16 cellular contexts compared by ENCODE assay signal in the genomic region with DNA sequence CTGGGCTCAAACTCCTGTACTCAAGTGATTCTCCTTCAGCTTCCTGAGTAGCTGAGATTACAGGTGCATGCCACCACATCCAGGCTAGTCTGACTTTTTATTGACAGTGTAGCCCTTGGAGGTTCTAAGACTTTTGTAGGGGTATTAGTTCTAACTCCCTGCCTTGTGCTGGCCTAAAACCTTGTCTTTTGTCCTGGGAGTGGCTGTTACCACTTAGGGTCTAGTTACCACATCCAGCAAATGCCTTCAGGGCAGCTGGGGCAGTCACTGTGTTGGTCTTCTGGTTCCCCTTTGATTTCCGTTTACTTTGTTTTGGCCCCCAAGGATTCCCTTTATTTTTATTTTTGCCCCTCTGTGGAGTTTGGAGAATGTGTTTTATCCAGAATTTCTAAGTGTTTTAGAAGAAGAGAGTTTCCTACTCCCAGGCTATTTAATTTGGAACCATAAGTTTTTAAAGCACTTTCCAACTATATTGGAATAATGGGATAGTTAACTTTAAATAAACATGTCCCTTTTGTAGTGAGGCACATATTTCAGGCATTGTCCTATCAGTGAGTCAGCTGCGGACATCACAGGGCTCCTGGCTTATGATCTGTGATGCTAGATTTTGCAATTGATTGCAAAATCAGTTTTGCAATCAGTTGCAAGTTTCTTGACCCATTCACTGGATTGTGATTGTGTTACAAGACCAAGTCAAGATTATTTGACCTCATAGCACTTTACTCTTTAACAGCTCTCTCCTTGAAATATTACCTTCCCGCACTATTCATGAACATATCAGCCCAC. TPM values are rescaled to one million over a fixed set of nuclear protein-coding genes. Genes with fewer than 3 reads are reported as not detected.
DNase-seq lines count a peak whose midpoint lies in the region; ATAC-seq and TF ChIP-seq lines count a peak whose summit lies in the region.
"Had no signal": no experiment of that assay in that cellular context is flagged by ENCODE, and none has a peak within 500 bp of the region (broad histone marks: within the 10 kb centered on the region; RNA-seq: fewer than 3 reads in every experiment).

No MANE protein-coding gene starts in this region.

- H3K36me3 ChIP-seq in MM.1S (replicated peaks; ENCODE audit: insufficient read depth, low read length) (no peaks in the 10 kb centered on the region), Karpas-422 (ENCODE audit: insufficient read depth, low read length) (no peaks in the 10 kb centered on the region)

- H3K4me1 Mint-ChIP-seq in CD14-positive monocyte = peaks cover 53% of the 10 kb centered on the region
- no peaks in the 10 kb centered on the region for H3K4me1 Mint-ChIP-seq in activated naive CD8-positive, alpha-beta T cell treated with anti-CD3 and anti-CD28 coated beads for 36 hours
- H3K4me1 Mint-ChIP-seq: activated CD8-positive, alpha-beta memory T cell treated with anti-CD3 and anti-CD28 coated beads, Interleukin-2, amount 10 ng/mL, durations not matched to agents 7 days and 5 days; activated naive CD8-positive, alpha-beta T cell treated with anti-CD3 and anti-CD28 coated beads, Interleukin-2, amount 10 ng/mL, durations not matched to agents 7 days and 5 days had no signal

- intact Hi-C loops in CD14-positive monocyte (cut with micrococcal nuclease) = loop anchor here in 1 of 2 donors (10.0 kb wide), 1 partner anchor 166 kb away; no protein-coding TSS in a partner anchor

- H3K27ac Mint-ChIP-seq in CD14-positive monocyte = peak overlapping the region; percentile 94 to 98 (median 95)
- H3K27ac Mint-ChIP-seq in activated naive CD8-positive, alpha-beta T cell treated with anti-CD3 and anti-CD28 coated beads for 36 hours = no peak overlapping the region
- H3K27ac Mint-ChIP-seq: activated CD8-positive, alpha-beta memory T cell treated with anti-CD3 and anti-CD28 coated beads, Interleukin-2, amount 10 ng/mL, durations not matched to agents 7 days and 5 days; activated naive CD8-positive, alpha-beta T cell treated with anti-CD3 and anti-CD28 coated beads, Interleukin-2, amount 10 ng/mL, durations not matched to agents 7 days and 5 days; type B pancreatic cell had no signal

- H3K9me3 Mint-ChIP-seq in CD14-positive monocyte = peaks cover 0 to 3% (median 0%) of the 10 kb centered on the region in 7 donors
- H3K9me3 Mint-ChIP-seq in activated naive CD8-positive, alpha-beta T cell treated with anti-CD3 and anti-CD28 coated beads for 36 hours = no peaks in the 10 kb centered on the region
- H3K9me3 Mint-ChIP-seq: type B pancreatic cell had no signal

- peak; percentile 37 for ATAC-seq in esophagus mucosa
- ATAC-seq in omental fat pad (ENCODE audit: low FRiP score) = peak; percentile 80
- ATAC-seq: activated CD8-positive, alpha-beta memory T cell treated with anti-CD3 and anti-CD28 coated beads, Interleukin-2, amount 10 ng/mL, durations not matched to agents 7 days and 5 days; Panc1 had no signal

- DNase-seq in CD14-positive monocyte (ENCODE audit: low spot score) = peak; percentile 83
- peak; percentile 83 to 87 for DNase-seq in NOMO-1 (lab: John Stamatoyannopoulos, UW; ENCODE audit: unreplicated experiment in 2 of 2)
- DNase-seq in omental fat pad (ENCODE audit: low spot score) = no peak
- no peak for DNase-seq in activated naive CD8-positive, alpha-beta T cell treated with anti-CD3 and anti-CD28 coated beads for 36 hours
- DNase-seq in MM.1S = no peak
- DNase-seq in germinal center (ENCODE audit: low spot score) = no peak
- DNase-seq in Karpas-422 = no peak
- DNase-seq: activated CD8-positive, alpha-beta memory T cell treated with anti-CD3 and anti-CD28 coated beads, Interleukin-2, amount 10 ng/mL, durations not matched to agents 7 days and 5 days; activated naive CD8-positive, alpha-beta T cell treated with anti-CD3 and anti-CD28 coated beads, Interleukin-2, amount 10 ng/mL, durations not matched to agents 7 days and 5 days; C1 segment of cervical spinal cord; NCI-H1930; T1000 had no signal

- no peaks in the 10 kb centered on the region for H3F3A ChIP-seq in MM.1S (ENCODE audit: insufficient read depth, low read length)

- H3K27me3 Mint-ChIP-seq in CD14-positive monocyte (ENCODE audit: low read depth in 3 of 3) = no peaks in the 10 kb centered on the region
- peaks cover 11% of the 10 kb centered on the region for H3K27me3 Mint-ChIP-seq in activated naive CD8-positive, alpha-beta T cell treated with anti-CD3 and anti-CD28 coated beads for 36 hours
- H3K27me3 Mint-ChIP-seq: type B pancreatic cell had no signal

- H3K79me2 ChIP-seq in MM.1S (ENCODE audit: low read length) = no peaks in the 10 kb centered on the region
- H3K79me2 ChIP-seq in Karpas-422 (ENCODE audit: low read length) = no peaks in the 10 kb centered on the region

- no peak overlapping the region for H2AFZ ChIP-seq in MM.1S (ENCODE audit: low read length)
- no peak overlapping the region for H2AFZ ChIP-seq in Karpas-422 (ENCODE audit: low read length)

- H3K36me3 Mint-ChIP-seq in CD14-positive monocyte = peaks cover 0 to 3% of the 10 kb centered on the region in 2 donors
- no peaks in the 10 kb centered on the region for H3K36me3 Mint-ChIP-seq in activated naive CD8-positive, alpha-beta T cell treated with anti-CD3 and anti-CD28 coated beads for 36 hours
- H3K36me3 Mint-ChIP-seq: type B pancreatic cell had no signal

- H3K9me2 ChIP-seq in MM.1S (replicated peaks; ENCODE audit: insufficient read depth, low read length) = no peaks in the 10 kb centered on the region
- H3K9me2 ChIP-seq in Karpas-422 (replicated peaks; ENCODE audit: insufficient read depth, low read length) = no peaks in the 10 kb centered on the region

- H3K4me3 ChIP-seq in MM.1S (ENCODE audit: low read length) (no peak overlapping the region), Karpas-422 (ENCODE audit: low read length) (no peak overlapping the region)

- H3K4me1 ChIP-seq in MM.1S (ENCODE audit: low read length) = no peaks in the 10 kb centered on the region
- H3K4me1 ChIP-seq in Karpas-422 (ENCODE audit: low read length) = peaks cover 7% of the 10 kb centered on the region

- H3K9ac ChIP-seq in MM.1S (ENCODE audit: low read length) = no peak overlapping the region
- H3K9ac ChIP-seq in Karpas-422 (ENCODE audit: low read length) = no peak overlapping the region

- no peak overlapping the region for H3K4me2 ChIP-seq in MM.1S (ENCODE audit: low read depth, low read length)
- no peak overlapping the region for H3K4me2 ChIP-seq in Karpas-422 (ENCODE audit: low read depth, low read length, poor library complexity, severe bottlenecking)

- H3K27ac ChIP-seq in MM.1S (ENCODE audit: low read length) (no peak overlapping the region), Karpas-422 (ENCODE audit: low read length) (no peak overlapping the region)

- TF ChIP-seq CTCF in CD14-positive monocyte (IDR thresholded peaks at IDR 0.05) = no peak
- no peak for TF ChIP-seq CTCF in omental fat pad (IDR thresholded peaks at IDR 0.05)
- no peak for TF ChIP-seq CTCF in MM.1S (IDR thresholded peaks at IDR 0.05; ENCODE audit: low read length)

- H4K20me1 ChIP-seq in MM.1S (ENCODE audit: insufficient read depth, low read length) (no peaks in the 10 kb centered on the region), Karpas-422 (ENCODE audit: insufficient read depth, low read depth, low read length) (no peaks in the 10 kb centered on the region)

- no peaks in the 10 kb centered on the region for H3K27me3 ChIP-seq in MM.1S (replicated peaks; ENCODE audit: insufficient read depth, low read length)
- H3K27me3 ChIP-seq in Karpas-422 (ENCODE audit: low read length) = no peaks in the 10 kb centered on the region

- no peaks in the 10 kb centered on the region for H3K9me3 ChIP-seq in MM.1S (replicated peaks; ENCODE audit: insufficient read depth, low read length)
- no peaks in the 10 kb centered on the region for H3K9me3 ChIP-seq in Karpas-422 (ENCODE audit: low read length)

- H3K4me3 Mint-ChIP-seq in CD14-positive monocyte = peak overlapping the region in 1 of 2 donors; percentile 19
- H3K4me3 Mint-ChIP-seq in activated naive CD8-positive, alpha-beta T cell treated with anti-CD3 and anti-CD28 coated beads for 36 hours = no peak overlapping the region
- H3K4me3 Mint-ChIP-seq: activated CD8-positive, alpha-beta memory T cell treated with anti-CD3 and anti-CD28 coated beads, Interleukin-2, amount 10 ng/mL, durations not matched to agents 7 days and 5 days; activated naive CD8-positive, alpha-beta T cell treated with anti-CD3 and anti-CD28 coated beads, Interleukin-2, amount 10 ng/mL, durations not matched to agents 7 days and 5 days; type B pancreatic cell had no signal

RNA-seq across cellular contexts. Expression of gene IL22RA2, which starts 25.0 kb away (rescaled TPM):
- polyA plus RNA-seq in CD14-positive monocyte = not detected
- total RNA-seq in esophagus mucosa = not detected
- total RNA-seq in omental fat pad = not detected
- not detected for total RNA-seq in activated naive CD8-positive, alpha-beta T cell treated with anti-CD3 and anti-CD28 coated beads for 36 hours
- not detected in 2 replicates for total RNA-seq in Karpas-422 (2014; rRNA removed; shearing (Covaris generic); ENCODE audit: low replicate concordance)
- total RNA-seq: activated CD8-positive, alpha-beta memory T cell treated with anti-CD3 and anti-CD28 coated beads, Interleukin-2, amount 10 ng/mL, durations not matched to agents 7 days and 5 days; activated naive CD8-positive, alpha-beta T cell treated with anti-CD3 and anti-CD28 coated beads, Interleukin-2, amount 10 ng/mL, durations not matched to agents 7 days and 5 days; skeletal muscle tissue had no signal

Comparison
In these comparisons a context has a peak if more than half of its experiments do, and no peak if none do; other contexts are left out.
1. DNase-seq: peak in CD14-positive monocyte (single experiment) and NOMO-1 (2 of 2); none in omental fat pad (single experiment), activated naive CD8-positive, alpha-beta T cell treated with anti-CD3 and anti-CD28 coated beads for 36 hours (single experiment), MM.1S (single experiment), germinal center (single experiment) and Karpas-422 (single experiment).